10 cellular contexts compared by ENCODE assay signal in the genomic region with DNA sequence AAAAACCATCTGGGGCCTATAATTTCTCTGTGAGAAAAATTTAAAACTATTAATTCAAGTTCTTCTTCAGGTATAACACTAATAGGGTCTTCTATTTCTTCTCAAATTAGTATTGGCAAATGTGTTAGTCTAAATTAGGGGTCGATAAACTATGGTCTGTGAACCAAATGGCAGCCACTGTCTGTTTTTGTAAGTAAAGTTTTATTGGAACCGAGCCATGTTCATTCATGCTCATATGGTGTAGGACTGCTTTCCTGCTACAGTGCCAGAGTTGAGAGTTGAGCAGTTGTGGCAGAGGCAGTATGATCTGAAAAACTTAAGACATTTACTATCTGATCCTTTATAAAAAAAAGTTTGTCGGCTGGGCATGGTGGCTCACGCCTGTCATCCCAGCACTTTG.
"Had no signal": no experiment of that assay in that cellular context is flagged by ENCODE, and none has a peak within 500 bp of the region (broad histone marks: within the 10 kb centered on the region; RNA-seq: fewer than 3 reads in every experiment).

No MANE protein-coding gene starts in this region.

- H3K4me3 Mint-ChIP-seq: GM23338, H9 had no signal

- H3K27ac ChIP-seq: HL-60 had no signal

- H3K36me3 Mint-ChIP-seq: IgD-negative memory B cell had no signal

- H3K4me3 ChIP-seq: GM23338 had no signal

- H3K9me3 Mint-ChIP-seq: GM23338, H9 had no signal

- H3K9ac ChIP-seq: KMS-11 had no signal

- ATAC-seq: GM23338, HepG2 had no signal

- H3K27ac Mint-ChIP-seq: GM23338, H9, IgD-negative memory B cell had no signal

- H3K27me3 Mint-ChIP-seq: IgD-negative memory B cell had no signal

- DNase-seq: H9, HCEC 1CT, Karpas-422 had no signal

- FAIRE-seq: H1, H54, HepG2 had no signal

- H3K4me2 ChIP-seq: GM23338 had no signal

- H2AFZ ChIP-seq: GM23338 had no signal

- H3K4me1 Mint-ChIP-seq: GM23338 had no signal
